In genomic region chr3:104873331-104873730, GRCh38 we compare ENCODE assay signal across 1 cellular context.
TF ChIP-seq lines count a peak whose summit lies in the region.

No MANE protein-coding gene starts in this region.

TF ChIP-seq in HepG2, 621 proteins besides CTCF, POLR2A, EP300 and RAD21 (continued from another document):
- no peak for TF ChIP-seq GLI4 (CRISPR knock-in tag; IDR thresholded peaks at IDR 0.05; ENCODE audit: borderline replicate concordance)
- TF ChIP-seq KLF16 (CRISPR knock-in tag; IDR thresholded peaks at IDR 0.05): no peak
- no peak for TF ChIP-seq NCOA2 (CRISPR knock-in tag; IDR thresholded peaks at IDR 0.05)
- TF ChIP-seq THAP7 (CRISPR knock-in tag; IDR thresholded peaks at IDR 0.05): no peak
- TF ChIP-seq ZFP82 (CRISPR knock-in tag; IDR thresholded peaks at IDR 0.05; ENCODE audit: borderline replicate concordance): no peak
- no peak for TF ChIP-seq KLF13 (CRISPR knock-in tag; IDR thresholded peaks at IDR 0.05)
- no peak for TF ChIP-seq NR3C1 (CRISPR knock-in tag; IDR thresholded peaks at IDR 0.05)
- TF ChIP-seq TOPORS (CRISPR knock-in tag; IDR thresholded peaks at IDR 0.05): no peak
- TF ChIP-seq HNF4A (CRISPR knock-in tag; IDR thresholded peaks at IDR 0.05): no peak
